Comparison of ENCODE assay signal across 8 cellular contexts in the genomic region with DNA sequence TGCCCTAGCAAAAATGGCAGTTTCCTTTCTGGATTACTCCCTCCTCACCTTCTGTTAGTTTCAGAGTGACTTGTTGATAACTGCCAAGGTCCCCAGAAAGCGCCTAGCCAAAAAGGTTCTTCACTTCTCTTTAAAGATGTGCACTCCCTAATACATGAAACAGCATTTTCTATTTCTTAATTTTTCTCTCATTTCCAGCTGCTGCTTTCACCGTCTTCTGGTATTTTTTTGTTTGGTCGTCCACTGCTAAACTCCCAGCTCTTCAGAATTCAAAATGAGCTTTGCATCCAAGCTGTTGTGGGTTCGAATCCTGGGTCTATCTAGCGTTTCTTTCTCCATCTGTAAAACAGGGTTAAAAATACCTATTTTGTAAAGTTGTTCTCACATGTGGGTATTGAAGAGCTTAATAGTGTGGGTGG. TPM values are rescaled to one million over a fixed set of nuclear protein-coding genes. Genes with fewer than 3 reads are reported as not detected.
DNase-seq lines count a peak whose midpoint lies in the region; ATAC-seq and TF ChIP-seq lines count a peak whose summit lies in the region.

No MANE protein-coding gene starts in this region.

- no peak for ATAC-seq in T-helper 17 cell
- ATAC-seq in HG03571 (IDR thresholded peaks at IDR 0.05; ENCODE audit: unreplicated experiment) = no peak

- H3K27ac ChIP-seq in sigmoid colon = peak overlapping the region; percentile 97 to 100 (median 98)

- TF ChIP-seq EP300 in sigmoid colon (IDR thresholded peaks at IDR 0.05) = no peak

- TF ChIP-seq CTCF in GM12865 (IDR thresholded peaks at IDR 0.05; ENCODE audit: insufficient read depth, low read depth, low read length, missing control alignments) (no peak), fibroblast of pulmonary artery (IDR thresholded peaks at IDR 0.05; ENCODE audit: low read length, missing control alignments) (no peak), sigmoid colon (IDR thresholded peaks at IDR 0.05) (no peak)

- H3K4me1 ChIP-seq in sigmoid colon = peaks cover 0 to 19% (median 11%) of the 10 kb centered on the region in 4 donors

- peaks cover 3% of the 10 kb centered on the region for H3K36me3 Mint-ChIP-seq in T-helper 17 cell (ENCODE audit: low read depth)

- H3K27me3 ChIP-seq in sigmoid colon = no peaks in the 10 kb centered on the region

- peak overlapping the region; percentile 95 for H3K4me3 Mint-ChIP-seq in T-helper 17 cell

- DNase-seq in GM12865 (ENCODE audit: low read depth) (peak; percentile 26), T-helper 17 cell (no peak), fibroblast of pulmonary artery (ENCODE audit: low read depth) (no peak), sigmoid colon (no peak), DMS53 (lab: John Stamatoyannopoulos, UW) (no peak), GM03348 (ENCODE audit: low spot score) (no peak), NCI-H2107 (lab: John Stamatoyannopoulos, UW) (no peak)

- peaks cover 27% of the 10 kb centered on the region for H3K4me1 Mint-ChIP-seq in T-helper 17 cell

- H3K9me3 ChIP-seq in T-helper 17 cell (ENCODE audit: control insufficient read depth, low read length, poor library complexity, severe bottlenecking) = no peaks in the 10 kb centered on the region
- no peaks in the 10 kb centered on the region for H3K9me3 ChIP-seq in sigmoid colon

- intact Hi-C loops in sigmoid colon (cut with DNase I) = loop anchor here (5.0 kb wide), 2 partner anchors 206 to 361 kb away; partner anchors contain the start of genes CDKN1B and DUSP16

- H3K4me3 ChIP-seq in GM12865 (ENCODE audit: low read depth, low read length) (peak overlapping the region; percentile 73), fibroblast of pulmonary artery (replicated peaks; ENCODE audit: low read depth, low read length) (peak overlapping the region; percentile 86), sigmoid colon (peak overlapping the region; percentile 82 to 99 (median 93))

- TF ChIP-seq POLR2A in sigmoid colon (IDR thresholded peaks at IDR 0.05) = no peak

- WGBS in sigmoid colon, 2 donors = 31 to 41% methylated on average over 5 of the region's 5 CpGs

- H3K27me3 Mint-ChIP-seq in T-helper 17 cell = no peaks in the 10 kb centered on the region

- H3K36me3 ChIP-seq in sigmoid colon = peaks cover 0 to under 1% (median 0%) of the 10 kb centered on the region in 4 donors

- peak overlapping the region; percentile 98 for H3K27ac Mint-ChIP-seq in T-helper 17 cell

RNA-seq across cellular contexts. Expression of gene BORCS5, which starts 0.4 kb away (rescaled TPM):
- total RNA-seq in T-helper 17 cell (10 to 100 TPM; 35.0 to 48.4 TPM), sigmoid colon (10 to 100 TPM in 3 of 4 donors, 1 to 10 TPM in 1; 7.1 to 25.3 (median 14.0) TPM)
- 1 to 10 TPM; 3.7 to 7.0 (median 6.0) TPM for polyA plus RNA-seq in sigmoid colon

RNA-seq across cellular contexts. Expression of gene MANSC1, which starts 6.4 kb away (rescaled TPM):
- total RNA-seq in T-helper 17 cell (under 1 TPM in 1 of 2 donors, not detected in 1; 0.12 TPM), sigmoid colon (10 to 100 TPM; 11.5 to 16.6 (median 12.2) TPM)
- polyA plus RNA-seq in sigmoid colon = 10 to 100 TPM in 1 of 3 donors, 1 to 10 TPM in 2; 5.8 to 21.4 (median 7.2) TPM

Comparison
In these comparisons a context has a peak if more than half of its experiments do, and no peak if none do; other contexts are left out.
1. RNA of gene MANSC1, which starts 6.4 kb away (total RNA-seq): 11.5 to 16.6 TPM in sigmoid colon; 0.12 TPM in T-helper 17 cell; every median in the first group is over 10 times any median in the second.
2. Peak in every context shown above with its lines, with median percentiles within 50 percentile points of each other: H3K4me3 ChIP-seq.